In genomic region chr6:30554962-30555361, GRCh38 we compare ENCODE assay signal across 8 cellular contexts. TPM values are rescaled to one million over a fixed set of nuclear protein-coding genes. Genes with fewer than 3 reads are reported as not detected.
DNase-seq lines count a peak whose midpoint lies in the region; ATAC-seq lines count a peak whose summit lies in the region.

No MANE protein-coding gene starts in this region.

- peak overlapping the region; percentile 89 for H3K9ac ChIP-seq in HUES48 (ENCODE audit: low read depth, low read length)
- peak overlapping the region; percentile 68 for H3K9ac ChIP-seq in iPS-15b (ENCODE audit: low read depth, low read length)

- no peak for ATAC-seq in activated naive CD4-positive, alpha-beta T cell treated with anti-CD3 and anti-CD28 coated beads, Interleukin-2, amount 50 U/mL, for 72 hours
- ATAC-seq in stimulated activated memory B cell treated with anti-CD40 and anti-IgM and Interleukin-4, amounts not matched to agents 10 μg/mL and 1 μg/mL and 100 μg/mL, for 72 hours: no peak
- ATAC-seq in HG03039 (IDR thresholded peaks at IDR 0.05; ENCODE audit: unreplicated experiment) (no peak), HG03342 (IDR thresholded peaks at IDR 0.05; ENCODE audit: unreplicated experiment) (no peak)

- H3K27ac Mint-ChIP-seq in activated naive CD4-positive, alpha-beta T cell treated with anti-CD3 and anti-CD28 coated beads, Interleukin-2, amount 50 U/mL, for 72 hours: peak overlapping the region; percentile 94 to 99
- H3K27ac Mint-ChIP-seq in stimulated activated memory B cell treated with anti-CD40 and anti-IgM and Interleukin-4, amounts not matched to agents 10 μg/mL and 1 μg/mL and 100 μg/mL, for 72 hours: peak overlapping the region; percentile 97

- H3K27me3 Mint-ChIP-seq in stimulated activated memory B cell treated with anti-CD40 and anti-IgM and Interleukin-4, amounts not matched to agents 10 μg/mL and 1 μg/mL and 100 μg/mL, for 72 hours: no peaks in the 10 kb centered on the region

- H3K27ac ChIP-seq in HUES48 (ENCODE audit: low read depth, low read length): peak overlapping the region; percentile 97

- H3K27me3 ChIP-seq in HUES48 (ENCODE audit: control insufficient read depth, insufficient read depth, low read length) (no peaks in the 10 kb centered on the region), iPS-15b (ENCODE audit: control insufficient read depth, insufficient read depth, low read length) (no peaks in the 10 kb centered on the region)

- peaks cover 40 to 67% of the 10 kb centered on the region in 2 donors for H3K36me3 Mint-ChIP-seq in activated naive CD4-positive, alpha-beta T cell treated with anti-CD3 and anti-CD28 coated beads, Interleukin-2, amount 50 U/mL, for 72 hours
- peaks cover 48% of the 10 kb centered on the region for H3K36me3 Mint-ChIP-seq in stimulated activated memory B cell treated with anti-CD40 and anti-IgM and Interleukin-4, amounts not matched to agents 10 μg/mL and 1 μg/mL and 100 μg/mL, for 72 hours

- H3K9me3 ChIP-seq in HUES48 (ENCODE audit: control insufficient read depth, insufficient read depth, low read length) (no peaks in the 10 kb centered on the region), iPS-15b (ENCODE audit: control insufficient read depth, insufficient read depth, low read length) (no peaks in the 10 kb centered on the region)

- peaks cover 39% of the 10 kb centered on the region for H3K4me1 Mint-ChIP-seq in stimulated activated memory B cell treated with anti-CD40 and anti-IgM and Interleukin-4, amounts not matched to agents 10 μg/mL and 1 μg/mL and 100 μg/mL, for 72 hours

- H3K4me3 ChIP-seq in HUES48 (ENCODE audit: low read depth, low read length): peak overlapping the region; percentile 97
- peak overlapping the region; percentile 98 for H3K4me3 ChIP-seq in iPS-15b (ENCODE audit: low read depth, low read length)

- H3K9me3 Mint-ChIP-seq in activated naive CD4-positive, alpha-beta T cell treated with anti-CD3 and anti-CD28 coated beads, Interleukin-2, amount 50 U/mL, for 72 hours: no peaks in the 10 kb centered on the region
- H3K9me3 Mint-ChIP-seq in stimulated activated memory B cell treated with anti-CD40 and anti-IgM and Interleukin-4, amounts not matched to agents 10 μg/mL and 1 μg/mL and 100 μg/mL, for 72 hours: no peaks in the 10 kb centered on the region

- H3K4me3 Mint-ChIP-seq in stimulated activated memory B cell treated with anti-CD40 and anti-IgM and Interleukin-4, amounts not matched to agents 10 μg/mL and 1 μg/mL and 100 μg/mL, for 72 hours: peak overlapping the region; percentile 97

- H3K36me3 ChIP-seq in HUES48 (ENCODE audit: control insufficient read depth, insufficient read depth, low read length) (peaks cover 54% of the 10 kb centered on the region), iPS-15b (ENCODE audit: control insufficient read depth, insufficient read depth, low read length) (peaks cover 35% of the 10 kb centered on the region)

- H3K4me1 ChIP-seq in HUES48 (ENCODE audit: control insufficient read depth, insufficient read depth, low read length) (0 out of 2 replicates have a peak, but pooled peaks cover 5% of the 10 kb centered on the region), iPS-15b (ENCODE audit: control insufficient read depth, insufficient read depth, low read length) (peaks cover 8% of the 10 kb centered on the region)

- DNase-seq in activated naive CD4-positive, alpha-beta T cell treated with anti-CD3 and anti-CD28 coated beads, Interleukin-2, amount 50 U/mL, for 72 hours (ENCODE audit: low spot score in 2 of 2): no peak
- DNase-seq in NCI-H1436 (lab: John Stamatoyannopoulos, UW) (no peak), putamen (ENCODE audit: low spot score) (no peak)

RNA-seq across cellular contexts. Expression of gene GNL1, which starts 1.3 kb away (rescaled TPM):
- 100 to 1,000 TPM; 107 to 139 TPM for total RNA-seq in activated naive CD4-positive, alpha-beta T cell treated with anti-CD3 and anti-CD28 coated beads, Interleukin-2, amount 50 U/mL, for 72 hours

RNA-seq across cellular contexts. Expression of gene PRR3, which starts 2.1 kb away (rescaled TPM):
- 10 to 100 TPM; 19.8 to 27.4 TPM for total RNA-seq in activated naive CD4-positive, alpha-beta T cell treated with anti-CD3 and anti-CD28 coated beads, Interleukin-2, amount 50 U/mL, for 72 hours

RNA-seq across cellular contexts. Expression of gene ABCF1, which starts 16.3 kb away (rescaled TPM):
- total RNA-seq in activated naive CD4-positive, alpha-beta T cell treated with anti-CD3 and anti-CD28 coated beads, Interleukin-2, amount 50 U/mL, for 72 hours: 10 to 100 TPM; 84.7 to 91.3 TPM
